Comparison of ENCODE assay signal across 1 cellular context in genomic region chr12:109428038-109428629, GRCh38.
TF ChIP-seq lines count a peak whose summit lies in the region.

No MANE protein-coding gene starts in this region.

TF ChIP-seq in HepG2, 621 proteins besides CTCF, POLR2A, EP300 and RAD21 (continues in another document):
- TF ChIP-seq REST (IDR thresholded peaks at IDR 0.05; ENCODE audit: borderline replicate concordance in 1 of 2, low read depth in 1 of 2, low read length in 2 of 2): no peak
- peak; percentile 78 for TF ChIP-seq STAG1 (CRISPR knock-in tag; IDR thresholded peaks at IDR 0.05)
- no peak for TF ChIP-seq ZNF317 (CRISPR knock-in tag; IDR thresholded peaks at IDR 0.05)
- TF ChIP-seq NFE2 (CRISPR knock-in tag; IDR thresholded peaks at IDR 0.05): no peak
- peak; percentile 41 for TF ChIP-seq TBL1XR1 (IDR thresholded peaks at IDR 0.05; ENCODE audit: borderline replicate concordance, low read length, partially characterized antibody)
- no peak for TF ChIP-seq ZNF468 (CRISPR knock-in tag; IDR thresholded peaks at IDR 0.05)
- no peak for TF ChIP-seq CREM (IDR thresholded peaks at IDR 0.05)
- no peak for TF ChIP-seq CREM (CRISPR knock-in tag; IDR thresholded peaks at IDR 0.05)
- TF ChIP-seq IRX3 (CRISPR knock-in tag; IDR thresholded peaks at IDR 0.05; ENCODE audit: borderline replicate concordance, low read depth): no peak
- TF ChIP-seq EHMT2 (IDR thresholded peaks at IDR 0.05; ENCODE audit: borderline replicate concordance, low read depth, low read length): no peak
- TF ChIP-seq ZNF251 (CRISPR knock-in tag; IDR thresholded peaks at IDR 0.05): no peak
- TF ChIP-seq AFF4 (CRISPR knock-in tag; IDR thresholded peaks at IDR 0.05): no peak
- TF ChIP-seq ZBTB7B (CRISPR knock-in tag; IDR thresholded peaks at IDR 0.05): no peak
- TF ChIP-seq REL (CRISPR knock-in tag; conservative IDR thresholded peaks at IDR 0.05): no peak
- no peak for TF ChIP-seq ZNF678 (CRISPR knock-in tag; IDR thresholded peaks at IDR 0.05)
- no peak for TF ChIP-seq RFXAP (CRISPR knock-in tag; IDR thresholded peaks at IDR 0.05; ENCODE audit: borderline replicate concordance)
- peak; percentile 29; the same call in 1 of the 2 replicates for TF ChIP-seq ZBTB33 (CRISPR knock-in tag; IDR thresholded peaks at IDR 0.05)
- no peak for TF ChIP-seq HNF4G (IDR thresholded peaks at IDR 0.05; ENCODE audit: borderline replicate concordance, low read depth, low read length)
- TF ChIP-seq HNF4G (CRISPR knock-in tag; IDR thresholded peaks at IDR 0.05; ENCODE audit: borderline replicate concordance, low read depth): no peak
- TF ChIP-seq ZNF44 (CRISPR knock-in tag; IDR thresholded peaks at IDR 0.05): no peak
- no peak for TF ChIP-seq ZNF10 (CRISPR knock-in tag; IDR thresholded peaks at IDR 0.05; ENCODE audit: borderline replicate concordance, low read depth)
- TF ChIP-seq DBP (CRISPR knock-in tag; IDR thresholded peaks at IDR 0.05; ENCODE audit: not compliant biosample characterization): no peak
- TF ChIP-seq IKZF5 (CRISPR knock-in tag; IDR thresholded peaks at IDR 0.05): peak; percentile 41; the same call in 1 of the 2 replicates
- TF ChIP-seq ZNF776 (CRISPR knock-in tag; IDR thresholded peaks at IDR 0.05): no peak
- TF ChIP-seq ZNF709 (CRISPR knock-in tag; IDR thresholded peaks at IDR 0.05): no peak
- TF ChIP-seq ZNF790 (CRISPR knock-in tag; IDR thresholded peaks at IDR 0.05; ENCODE audit: borderline replicate concordance): no peak
- no peak for TF ChIP-seq ZNF557 (CRISPR knock-in tag; IDR thresholded peaks at IDR 0.05)
- no peak for TF ChIP-seq ISX (CRISPR knock-in tag; conservative IDR thresholded peaks at IDR 0.05)
- no peak for TF ChIP-seq MTF2 (CRISPR knock-in tag; IDR thresholded peaks at IDR 0.05; ENCODE audit: borderline replicate concordance)
- no peak for TF ChIP-seq ZNF503 (CRISPR knock-in tag; IDR thresholded peaks at IDR 0.05)
- TF ChIP-seq ZNF576 (CRISPR knock-in tag; IDR thresholded peaks at IDR 0.05): no peak
- TF ChIP-seq AKAP8 (CRISPR knock-in tag; IDR thresholded peaks at IDR 0.05): no peak
- no peak for TF ChIP-seq FOXP4 (CRISPR knock-in tag; IDR thresholded peaks at IDR 0.05)
- no peak for TF ChIP-seq MAZ (IDR thresholded peaks at IDR 0.05; ENCODE audit: borderline replicate concordance, low read depth, low read length)
- TF ChIP-seq MAZ (CRISPR knock-in tag; IDR thresholded peaks at IDR 0.05; ENCODE audit: low read depth): no peak
- no peak for TF ChIP-seq PCBP1 (IDR thresholded peaks at IDR 0.05; ENCODE audit: borderline replicate concordance, low read depth, low read length)
- peak; percentile 62; the same call in 1 of the 2 replicates for TF ChIP-seq FOXK1 (CRISPR knock-in tag; IDR thresholded peaks at IDR 0.05; ENCODE audit: borderline replicate concordance, low read depth)
- no peak for TF ChIP-seq HDAC6 (IDR thresholded peaks at IDR 0.05; ENCODE audit: low read depth, low read length)
- TF ChIP-seq ATM (IDR thresholded peaks at IDR 0.05; ENCODE audit: borderline replicate concordance): no peak
- TF ChIP-seq ZNF143 (CRISPR knock-in tag; IDR thresholded peaks at IDR 0.05): no peak
- TF ChIP-seq ZNF552 (CRISPR knock-in tag; IDR thresholded peaks at IDR 0.05; ENCODE audit: borderline replicate concordance): no peak
- no peak for TF ChIP-seq MAF1 (CRISPR knock-in tag; IDR thresholded peaks at IDR 0.05; ENCODE audit: borderline replicate concordance)
- TF ChIP-seq KDM2A (CRISPR knock-in tag; IDR thresholded peaks at IDR 0.05; ENCODE audit: borderline replicate concordance, low read depth): peak; percentile 25; the same call in 1 of the 2 replicates
- no peak for TF ChIP-seq ZMAT5 (CRISPR knock-in tag; IDR thresholded peaks at IDR 0.05; ENCODE audit: borderline replicate concordance, low read depth)
- peak; percentile 73 for TF ChIP-seq MIXL1 (CRISPR knock-in tag; IDR thresholded peaks at IDR 0.05)
- TF ChIP-seq POLR2AphosphoS2 (IDR thresholded peaks at IDR 0.05; ENCODE audit: low read depth, low read length): no peak
- TF ChIP-seq THAP11 (CRISPR knock-in tag; IDR thresholded peaks at IDR 0.05): peak; percentile 60
- TF ChIP-seq ZNF274 (CRISPR knock-in tag; IDR thresholded peaks at IDR 0.05): no peak
- no peak for TF ChIP-seq NR2F2 (IDR thresholded peaks at IDR 0.05; ENCODE audit: borderline replicate concordance, low read depth)
- no peak for TF ChIP-seq FLYWCH1 (CRISPR knock-in tag; IDR thresholded peaks at IDR 0.05)
- TF ChIP-seq KDM1A (CRISPR knock-in tag; IDR thresholded peaks at IDR 0.05): no peak
- TF ChIP-seq KDM3A (CRISPR knock-in tag; IDR thresholded peaks at IDR 0.05; ENCODE audit: low read depth): no peak
- no peak for TF ChIP-seq ZNF263 (CRISPR knock-in tag; IDR thresholded peaks at IDR 0.05)
- TF ChIP-seq RARA (CRISPR knock-in tag; IDR thresholded peaks at IDR 0.05): 0 out of 2 replicates have a peak, but pooled peaks have one; percentile 18
- TF ChIP-seq PAWR (CRISPR knock-in tag; IDR thresholded peaks at IDR 0.05; ENCODE audit: borderline replicate concordance): no peak
- no peak for TF ChIP-seq KLF16 (CRISPR knock-in tag; IDR thresholded peaks at IDR 0.05)
- TF ChIP-seq KLF9 (CRISPR knock-in tag; IDR thresholded peaks at IDR 0.05; ENCODE audit: low read depth): no peak
- no peak for TF ChIP-seq TRIM24 (CRISPR knock-in tag; IDR thresholded peaks at IDR 0.05)
- peak; percentile 22; the same call in 1 of the 2 replicates for TF ChIP-seq GATAD2A (CRISPR knock-in tag; IDR thresholded peaks at IDR 0.05)
- TF ChIP-seq HOXA9 (CRISPR knock-in tag; IDR thresholded peaks at IDR 0.05; ENCODE audit: borderline replicate concordance): no peak
